8 cellular contexts compared by ENCODE assay signal in the genomic region with DNA sequence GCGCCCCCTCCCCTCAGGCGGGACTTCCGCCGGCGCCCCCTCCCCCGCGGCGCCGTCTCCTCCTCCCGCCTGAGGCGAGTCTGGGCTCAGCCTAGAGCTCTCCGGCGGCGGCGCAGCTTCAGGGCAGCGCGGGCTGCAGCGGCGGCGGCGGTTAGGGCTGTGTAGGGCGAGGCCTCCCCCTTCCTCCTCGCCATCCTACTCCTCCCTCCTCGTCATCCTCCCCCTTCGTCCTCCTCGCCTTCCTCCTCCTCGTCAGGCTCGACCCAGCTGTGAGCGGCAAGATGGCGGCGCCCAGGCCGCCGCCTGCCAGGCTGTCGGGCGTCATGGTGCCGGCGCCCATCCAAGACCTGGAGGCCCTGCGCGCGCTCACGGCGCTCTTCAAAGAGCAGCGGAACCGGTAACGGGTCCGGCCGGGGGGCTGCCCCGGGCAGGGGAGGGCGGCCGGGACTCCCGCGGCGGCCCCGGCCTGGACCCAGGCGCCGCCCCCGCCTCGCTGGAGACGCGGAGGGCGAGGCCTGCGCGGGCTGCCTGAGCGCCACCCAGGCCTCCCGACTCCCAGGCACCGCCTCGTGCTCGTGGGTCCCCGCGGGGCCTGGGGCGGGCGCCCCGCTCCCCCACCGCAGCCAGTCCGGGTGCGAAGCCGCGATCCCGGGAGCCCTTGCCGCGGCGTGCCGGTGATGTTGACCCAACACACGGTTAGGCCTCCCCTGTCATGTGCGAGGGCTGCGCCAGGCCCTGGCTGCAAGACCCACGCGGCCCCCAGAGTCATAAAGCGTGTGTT. TPM values are rescaled to one million over a fixed set of nuclear protein-coding genes. Genes with fewer than 3 reads are reported as not detected.
DNase-seq lines count a peak whose midpoint lies in the region; ATAC-seq and TF ChIP-seq lines count a peak whose summit lies in the region.

A gene with protein sequence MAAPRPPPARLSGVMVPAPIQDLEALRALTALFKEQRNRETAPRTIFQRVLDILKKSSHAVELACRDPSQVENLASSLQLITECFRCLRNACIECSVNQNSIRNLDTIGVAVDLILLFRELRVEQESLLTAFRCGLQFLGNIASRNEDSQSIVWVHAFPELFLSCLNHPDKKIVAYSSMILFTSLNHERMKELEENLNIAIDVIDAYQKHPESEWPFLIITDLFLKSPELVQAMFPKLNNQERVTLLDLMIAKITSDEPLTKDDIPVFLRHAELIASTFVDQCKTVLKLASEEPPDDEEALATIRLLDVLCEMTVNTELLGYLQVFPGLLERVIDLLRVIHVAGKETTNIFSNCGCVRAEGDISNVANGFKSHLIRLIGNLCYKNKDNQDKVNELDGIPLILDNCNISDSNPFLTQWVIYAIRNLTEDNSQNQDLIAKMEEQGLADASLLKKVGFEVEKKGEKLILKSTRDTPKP (plus strand): TSS at position 52 of the 781 bp plus-strand sequence. CDS start 230 bp downstream, at position 282.

- no peaks in the 10 kb centered on the region for H3K9me3 Mint-ChIP-seq in chondrocyte (ENCODE audit: low read depth)

- H3K4me1 Mint-ChIP-seq in chondrocyte (ENCODE audit: low read depth) = peaks cover 45% of the 10 kb centered on the region

- H3K27me3 Mint-ChIP-seq in chondrocyte (ENCODE audit: low read depth) = peaks cover 3% of the 10 kb centered on the region

- peak within 1 kb of the TSS; percentile 90 for H3K4me3 Mint-ChIP-seq in chondrocyte (ENCODE audit: unreplicated experiment)

- no peaks in the 10 kb centered on the region for H3K36me3 Mint-ChIP-seq in chondrocyte (ENCODE audit: low read depth)

- peak; percentile 72 for TF ChIP-seq POLR2A in GM18505 (IDR thresholded peaks at IDR 0.05; ENCODE audit: borderline replicate concordance, extremely low read depth, insufficient read depth, insufficient read length)

- ATAC-seq in GM18505 (IDR thresholded peaks at IDR 0.05; ENCODE audit: unreplicated experiment) (peak; percentile 54), HG02981 (IDR thresholded peaks at IDR 0.05; ENCODE audit: unreplicated experiment) (peak; percentile 59), GM21367 (IDR thresholded peaks at IDR 0.05; ENCODE audit: unreplicated experiment) (no peak)

- peak; percentile 65 for DNase-seq in NCI-H226
- peak; percentile 57 to 65 for DNase-seq in activated CD4-positive, alpha-beta T cell treated with anti-CD3 and anti-CD28 coated beads for 24 hours (ENCODE audit: low read depth in 2 of 2)
- peak; percentile 94 for DNase-seq in chondrocyte (ENCODE audit: low spot score)
- DNase-seq in kidney tubule cell (ENCODE audit: low spot score) = peak; percentile 75
- peak; percentile 47 to 67 for DNase-seq in stimulated activated CD4-positive, alpha-beta T cell treated with anti-CD3 and anti-CD28 coated beads, Interleukin-15, amount 100 ng/mL, for 48 hours (ENCODE audit: low read depth in 2 of 2)

- H3K27ac Mint-ChIP-seq in chondrocyte (ENCODE audit: unreplicated experiment) = peak within 1 kb of the TSS; percentile 92

- no peak for TF ChIP-seq CTCF in chondrocyte (IDR thresholded peaks at IDR 0.05)

RNA-seq across cellular contexts. Expression of the gene that starts here (rescaled TPM):
- 113 to 146 TPM (median 117 TPM) in 3 replicates for total RNA-seq in chondrocyte
